Comparison of ENCODE assay signal across 8 cellular contexts in genomic region chr9:89442981-89443817, GRCh38. TPM values are rescaled to one million over a fixed set of nuclear protein-coding genes. Genes with fewer than 3 reads are reported as not detected.
DNase-seq lines count a peak whose midpoint lies in the region; ATAC-seq and TF ChIP-seq lines count a peak whose summit lies in the region.

No MANE protein-coding gene starts in this region.

- no peak overlapping the region for H2AFZ ChIP-seq in SK-N-SH (ENCODE audit: low read depth)

- no peaks in the 10 kb centered on the region for H3K79me2 ChIP-seq in SK-N-SH (ENCODE audit: insufficient read depth)

- no peak for DNase-seq in SK-N-SH
- DNase-seq in activated naive CD8-positive, alpha-beta T cell treated with anti-CD3 and anti-CD28 coated beads, Interleukin-2, amount 10 ng/mL, durations not matched to agents 7 days and 5 days = no peak
- DNase-seq in stimulated activated naive B cell treated with anti-CD40 and anti-IgM and Interleukin-4, amounts not matched to agents 10 μg/mL and 1 μg/mL and 100 μg/mL, for 72 hours = peak; percentile 35
- no peak for DNase-seq in NK-92 treated with Interleukin-12 subunit alpha and Interleukin-12 subunit beta, amount 100 ng/mL, for 24 hours (lab: John Stamatoyannopoulos, UW)
- no peak for DNase-seq in dedifferentiated amniotic fluid mesenchymal stem cell (ENCODE audit: extremely low spot score)
- no peak for DNase-seq in DMS153 treated with DMSO at 0.1 percent for 48 hours (lab: John Stamatoyannopoulos, UW; ENCODE audit: unreplicated experiment)

- H3K36me3 ChIP-seq in SK-N-SH (replicated peaks in 1 of 2; ENCODE audit: control insufficient read depth in 1 of 2, insufficient read depth in 2 of 2, low read length in 1 of 2) = no peaks in the 10 kb centered on the region

- TF ChIP-seq CTCF in SK-N-SH (IDR thresholded peaks at IDR 0.05) = no peak

- no peaks in the 10 kb centered on the region for H4K20me1 ChIP-seq in SK-N-SH (ENCODE audit: insufficient read depth)

- peaks cover 0 to 22% of the 10 kb centered on the region in 2 experiments; a peak in 1 of 4 replicates for H3K4me1 ChIP-seq in SK-N-SH (ENCODE audit: control insufficient read depth in 1 of 2, insufficient read depth in 2 of 2, low read depth in 1 of 2, low read length in 1 of 2)

- POLR2A ChIA-PET in SK-N-SH (lab: Yijun Ruan, JAX) = no interaction called here
- POLR2A ChIA-PET in activated naive CD8-positive, alpha-beta T cell treated with anti-CD3 and anti-CD28 coated beads, Interleukin-2, amount 10 ng/mL, durations not matched to agents 7 days and 5 days (lab: Charles Lee) = interaction anchor here (1.4 to 2.1 kb wide), 2 partner anchors 17 to 35 kb away, joined by 3 to 9 read pairs; no protein-coding TSS in a partner anchor

- H3K9ac ChIP-seq in SK-N-SH = no peak overlapping the region

- ATAC-seq in SK-N-SH treated with all-trans-retinoic acid at 6 μM for 48 hours = peak; percentile 70
- peak; percentile 48 for ATAC-seq in HG03060 (IDR thresholded peaks at IDR 0.05; ENCODE audit: low read depth, unreplicated experiment)
- no peak for ATAC-seq in activated naive CD8-positive, alpha-beta T cell treated with anti-CD3 and anti-CD28 coated beads, Interleukin-2, amount 10 ng/mL, durations not matched to agents 7 days and 5 days (ENCODE audit: low read depth)
- peak; percentile 75 to 76 for ATAC-seq in stimulated activated naive B cell treated with anti-CD40 and anti-IgM and Interleukin-4, amounts not matched to agents 10 μg/mL and 1 μg/mL and 100 μg/mL, for 72 hours (replicated peaks)

- no peak for TF ChIP-seq EP300 in SK-N-SH (IDR thresholded peaks at IDR 0.05; ENCODE audit: borderline replicate concordance in 1 of 2, low read depth in 1 of 2, low read length in 1 of 2)

- no peaks in the 10 kb centered on the region for H3K9me2 ChIP-seq in SK-N-SH

- no peak overlapping the region for H3K4me2 ChIP-seq in SK-N-SH

- peak overlapping the region; percentile 94 for H3K27ac Mint-ChIP-seq in activated naive CD8-positive, alpha-beta T cell treated with anti-CD3 and anti-CD28 coated beads, Interleukin-2, amount 10 ng/mL, durations not matched to agents 7 days and 5 days
- H3K27ac Mint-ChIP-seq in stimulated activated naive B cell treated with anti-CD40 and anti-IgM and Interleukin-4, amounts not matched to agents 10 μg/mL and 1 μg/mL and 100 μg/mL, for 72 hours = peak overlapping the region; percentile 83

- no peaks in the 10 kb centered on the region for H3K9me3 Mint-ChIP-seq in activated naive CD8-positive, alpha-beta T cell treated with anti-CD3 and anti-CD28 coated beads, Interleukin-2, amount 10 ng/mL, durations not matched to agents 7 days and 5 days
- H3K9me3 Mint-ChIP-seq in stimulated activated naive B cell treated with anti-CD40 and anti-IgM and Interleukin-4, amounts not matched to agents 10 μg/mL and 1 μg/mL and 100 μg/mL, for 72 hours = no peaks in the 10 kb centered on the region

- H3F3A ChIP-seq in SK-N-SH (replicated peaks; ENCODE audit: insufficient read depth) = no peaks in the 10 kb centered on the region

- H3K27me3 Mint-ChIP-seq in activated naive CD8-positive, alpha-beta T cell treated with anti-CD3 and anti-CD28 coated beads, Interleukin-2, amount 10 ng/mL, durations not matched to agents 7 days and 5 days = no peaks in the 10 kb centered on the region
- H3K27me3 Mint-ChIP-seq in stimulated activated naive B cell treated with anti-CD40 and anti-IgM and Interleukin-4, amounts not matched to agents 10 μg/mL and 1 μg/mL and 100 μg/mL, for 72 hours = no peaks in the 10 kb centered on the region

- no peak overlapping the region; a peak in 1 of 4 replicates for H3K27ac ChIP-seq in SK-N-SH (ENCODE audit: low read depth in 2 of 2, low read length in 1 of 2)

- H3K9me3 ChIP-seq in SK-N-SH = no peaks in the 10 kb centered on the region

- H3K36me3 Mint-ChIP-seq in activated naive CD8-positive, alpha-beta T cell treated with anti-CD3 and anti-CD28 coated beads, Interleukin-2, amount 10 ng/mL, durations not matched to agents 7 days and 5 days = peaks cover 25% of the 10 kb centered on the region
- peaks cover 29 to 50% of the 10 kb centered on the region in 2 donors for H3K36me3 Mint-ChIP-seq in stimulated activated naive B cell treated with anti-CD40 and anti-IgM and Interleukin-4, amounts not matched to agents 10 μg/mL and 1 μg/mL and 100 μg/mL, for 72 hours

- H3K27me3 ChIP-seq in SK-N-SH (ENCODE audit: insufficient read depth) = no peaks in the 10 kb centered on the region

- TF ChIP-seq RAD21 in SK-N-SH (IDR thresholded peaks at IDR 0.05; ENCODE audit: low read length) = no peak

- no peak overlapping the region for H3K4me3 ChIP-seq in SK-N-SH (ENCODE audit: low read depth in 2 of 2, low read length in 1 of 2)

- peaks cover 72% of the 10 kb centered on the region for H3K4me1 Mint-ChIP-seq in activated naive CD8-positive, alpha-beta T cell treated with anti-CD3 and anti-CD28 coated beads, Interleukin-2, amount 10 ng/mL, durations not matched to agents 7 days and 5 days
- peaks cover 66 to 94% of the 10 kb centered on the region in 2 donors for H3K4me1 Mint-ChIP-seq in stimulated activated naive B cell treated with anti-CD40 and anti-IgM and Interleukin-4, amounts not matched to agents 10 μg/mL and 1 μg/mL and 100 μg/mL, for 72 hours

- 89% methylated on average over 16 of the region's 22 CpGs for WGBS in SK-N-SH (ENCODE audit: low lambda C conversion rate)

- H3K4me3 Mint-ChIP-seq in activated naive CD8-positive, alpha-beta T cell treated with anti-CD3 and anti-CD28 coated beads, Interleukin-2, amount 10 ng/mL, durations not matched to agents 7 days and 5 days = no peak overlapping the region
- peak overlapping the region; percentile 64 to 67 for H3K4me3 Mint-ChIP-seq in stimulated activated naive B cell treated with anti-CD40 and anti-IgM and Interleukin-4, amounts not matched to agents 10 μg/mL and 1 μg/mL and 100 μg/mL, for 72 hours

- CTCF ChIA-PET in SK-N-SH (lab: Yijun Ruan, JAX) = interaction anchor here (0.9 to 1.5 kb wide), 2 partner anchors 27 to 107 kb away, joined by 3 to 4 read pairs; no protein-coding TSS in a partner anchor

TF ChIP-seq in SK-N-SH treated with all-trans-retinoic acid at 6 μM for 48 hours, 23 proteins besides CTCF, POLR2A, EP300 and RAD21 (continues in another document):
- TF ChIP-seq TOX (CRISPR knock-in tag; IDR thresholded peaks at IDR 0.05; ENCODE audit: borderline replicate concordance) = no peak
- no peak for TF ChIP-seq OSR1 (CRISPR knock-in tag; IDR thresholded peaks at IDR 0.05)
- TF ChIP-seq TSHZ2 (CRISPR knock-in tag; IDR thresholded peaks at IDR 0.05) = no peak

TF ChIP-seq in SK-N-SH, 30 proteins besides CTCF, POLR2A, EP300 and RAD21:
- TF ChIP-seq FOSL2 (IDR thresholded peaks at IDR 0.05; ENCODE audit: borderline replicate concordance, low read depth) (no peak), FOXJ3 (CRISPR knock-in tag; IDR thresholded peaks at IDR 0.05) (no peak), MAX (IDR thresholded peaks at IDR 0.05; ENCODE audit: low read depth) (no peak), MEF2A (IDR thresholded peaks at IDR 0.05; ENCODE audit: borderline replicate concordance, low read depth) (no peak), GATA2 (CRISPR knock-in tag; IDR thresholded peaks at IDR 0.05) (no peak), SMC3 (IDR thresholded peaks at IDR 0.05; ENCODE audit: low read depth, low read length) (no peak), USF1 (IDR thresholded peaks at IDR 0.05; ENCODE audit: borderline replicate concordance, low read depth) (no peak), CHD2 (IDR thresholded peaks at IDR 0.05; ENCODE audit: low read length, partially characterized antibody) (no peak), EZH2phosphoT487 (IDR thresholded peaks at IDR 0.05; ENCODE audit: borderline replicate concordance, low read depth) (no peak), TCF12 (IDR thresholded peaks at IDR 0.05) (no peak), ZBTB33 (IDR thresholded peaks at IDR 0.05; ENCODE audit: borderline replicate concordance, low read depth) (no peak), GABPA (IDR thresholded peaks at IDR 0.05; ENCODE audit: low read depth) (no peak)

RNA-seq across cellular contexts. Expression of gene SEMA4D, which starts 54.7 kb away (rescaled TPM):
- polyA plus RNA-seq in SK-N-SH (2012; rRNA removed) = 2.1 and 4.8 TPM in 2 replicates
- 2.4 and 3.7 TPM in 2 replicates for polyA plus RNA-seq in SK-N-SH (2012; cell fraction: cytosol; rRNA removed)
- 12.9 and 17.9 TPM in 2 replicates for polyA plus RNA-seq in SK-N-SH (2012; cell fraction: nucleus; rRNA removed)
- 100 to 1,000 TPM; 370 to 391 TPM for total RNA-seq in activated naive CD8-positive, alpha-beta T cell treated with anti-CD3 and anti-CD28 coated beads, Interleukin-2, amount 10 ng/mL, durations not matched to agents 7 days and 5 days
